ENCODE assay signal across 18 cellular contexts in genomic region chr16:89053725-89054029, GRCh38. TPM values are rescaled to one million over a fixed set of nuclear protein-coding genes. Genes with fewer than 3 reads are reported as not detected.
A peak's percentile ranks its signal among the peaks of the same experiment; 100 is the strongest.
DNase-seq lines count a peak whose midpoint lies in the region; ATAC-seq, FAIRE-seq and TF ChIP-seq lines count a peak whose summit lies in the region.
"Had no signal": no experiment of that assay in that cellular context is flagged by ENCODE, and none has a peak within 500 bp of the region (broad histone marks: within the 10 kb centered on the region; RNA-seq: fewer than 3 reads in every experiment).

No MANE protein-coding gene starts in this region.

- DNase-seq in Panc1 (ENCODE audit: low read depth, low spot score): no peak
- DNase-seq in kidney: no peak
- DNase-seq in stomach: no peak
- DNase-seq: BE2C, MM.1S, NCI-H1436 treated with DMSO at 0.1 percent for 48 hours, NCI-H510A, Right ventricle myocardium superior had no signal

- H3K9ac ChIP-seq in kidney (ENCODE audit: low read length in 2 of 2): no peak overlapping the region

- CTCF ChIA-PET in Panc1 (lab: Charles Lee): no interaction called here

- H3K27ac Mint-ChIP-seq in dendritic cell treated with granulocyte-macrophage colony-stimulating factor and Interleukin-4, amounts not matched to agents 40 ng/mL and 50 ng/mL, for 4 days: peak overlapping the region; percentile 81
- H3K27ac Mint-ChIP-seq: CD4-positive, alpha-beta memory T cell had no signal

- H3K4me3 ChIP-seq in Panc1 (ENCODE audit: low read depth in 2 of 2, low read length in 2 of 2) (peak overlapping the region; percentile 43 to 73), kidney (ENCODE audit: low read length in 2 of 2) (no peak overlapping the region), stomach (peak overlapping the region in 1 of 4 donors; percentile 52)
- H3K4me3 ChIP-seq: K562 had no signal

- intact Hi-C loops in Panc1 (cut with micrococcal nuclease; ENCODE audit: unreplicated experiment): no loop called here
- intact Hi-C loops in dendritic cell treated with granulocyte-macrophage colony-stimulating factor and Interleukin-4, amounts not matched to agents 40 ng/mL and 50 ng/mL, for 4 days (cut with micrococcal nuclease): no loop called here
- intact Hi-C loops in kidney (cut with DNase I): no loop called here
- intact Hi-C loops in stomach (cut with DNase I; ENCODE audit: low total_unique reads): no loop called here

- POLR2A ChIA-PET in Panc1 (lab: Charles Lee): no interaction called here

- no peak for TF ChIP-seq EP300 in stomach (IDR thresholded peaks at IDR 0.05)

- H3K4me1 Mint-ChIP-seq in dendritic cell treated with granulocyte-macrophage colony-stimulating factor and Interleukin-4, amounts not matched to agents 40 ng/mL and 50 ng/mL, for 4 days (ENCODE audit: low read depth): peaks cover 12% of the 10 kb centered on the region

- H3K27me3 Mint-ChIP-seq in dendritic cell treated with granulocyte-macrophage colony-stimulating factor and Interleukin-4, amounts not matched to agents 40 ng/mL and 50 ng/mL, for 4 days: peaks cover 26% of the 10 kb centered on the region
- H3K27me3 Mint-ChIP-seq: CD4-positive, alpha-beta memory T cell had no signal

- H3K27me3 ChIP-seq in Panc1 (ENCODE audit: control insufficient read depth, insufficient read depth, low read length): no peaks in the 10 kb centered on the region
- H3K27me3 ChIP-seq in stomach: peaks cover 0 to 92% (median 4%) of the 10 kb centered on the region in 3 donors

- TF ChIP-seq POLR2A in stomach (IDR thresholded peaks at IDR 0.05): no peak

- no peaks in the 10 kb centered on the region for H3K36me3 Mint-ChIP-seq in dendritic cell treated with granulocyte-macrophage colony-stimulating factor and Interleukin-4, amounts not matched to agents 40 ng/mL and 50 ng/mL, for 4 days (ENCODE audit: low read depth)
- H3K36me3 Mint-ChIP-seq: CD4-positive, alpha-beta memory T cell had no signal

- H3K27ac ChIP-seq in 22Rv1 (no peak overlapping the region), C4-2B (peak overlapping the region; percentile 57; the same call in 1 of the 2 replicates), Panc1 (ENCODE audit: low read length) (no peak overlapping the region), kidney (ENCODE audit: low read depth in 2 of 2, low read length in 2 of 2) (no peak overlapping the region), stomach (no peak overlapping the region)

- H3K4me1 ChIP-seq in Panc1 (ENCODE audit: control insufficient read depth, insufficient read depth, low read length) (peaks cover 4% of the 10 kb centered on the region), kidney (ENCODE audit: control insufficient read depth in 1 of 2, insufficient read depth in 1 of 2, low read depth in 1 of 2, low read length in 2 of 2) (no peaks in the 10 kb centered on the region), stomach (peaks cover 0 to 26% (median 21%) of the 10 kb centered on the region in 4 donors)
- H3K4me1 ChIP-seq: BE2C had no signal

- H3K9me3 ChIP-seq in Panc1 (ENCODE audit: control insufficient read depth, insufficient read depth, low read depth, low read length): no peaks in the 10 kb centered on the region
- H3K9me3 ChIP-seq in kidney (ENCODE audit: control insufficient read depth in 1 of 2, low read length in 2 of 2): no peaks in the 10 kb centered on the region
- H3K9me3 ChIP-seq in stomach: no peaks in the 10 kb centered on the region
- H3K9me3 ChIP-seq: BE2C had no signal

- 79 to 100% (median 85%) methylated on average over 1 to 16 of the region's 16 CpGs for WGBS in stomach, 5 donors

- no peak for ATAC-seq in Panc1
- no peak for ATAC-seq in HG03280 (IDR thresholded peaks at IDR 0.05; ENCODE audit: unreplicated experiment)
- no peak for ATAC-seq in HG02981 (IDR thresholded peaks at IDR 0.05; ENCODE audit: unreplicated experiment)

- H3K36me3 ChIP-seq in Panc1 (ENCODE audit: control insufficient read depth, insufficient read depth, low read length): peaks cover 3% of the 10 kb centered on the region; the same call in 1 of the 2 replicates
- H3K36me3 ChIP-seq in kidney (ENCODE audit: control insufficient read depth in 1 of 2, insufficient read depth in 2 of 2, low read length in 2 of 2): no peaks in the 10 kb centered on the region
- no peaks in the 10 kb centered on the region for H3K36me3 ChIP-seq in stomach
- H3K36me3 ChIP-seq: BE2C had no signal

- no TSS peak for BruUV-seq in Panc1 (replicated peaks; lab: Mats Ljungman, UMichigan)

- H3K4me3 Mint-ChIP-seq in dendritic cell treated with granulocyte-macrophage colony-stimulating factor and Interleukin-4, amounts not matched to agents 40 ng/mL and 50 ng/mL, for 4 days: no peak overlapping the region

- in situ Hi-C loops in Panc1 (cut with HindIII; ENCODE audit: low pct_unique_long_range_greater_than_20kb, low sequenced_read_pairs): no loop called here

- TF ChIP-seq CTCF in 22Rv1 (IDR thresholded peaks at IDR 0.05) (peak; percentile 42), C4-2B (conservative IDR thresholded peaks at IDR 0.05) (no peak), Panc1 (IDR thresholded peaks at IDR 0.05) (no peak), kidney (IDR thresholded peaks at IDR 0.05; ENCODE audit: borderline replicate concordance, extremely low read depth, insufficient read depth) (no peak), stomach (IDR thresholded peaks at IDR 0.05) (no peak)

- FAIRE-seq in kidney (lab: Jason Lieb, UNC): no peak
- FAIRE-seq: A204.1, G401.6, GM18507, K562 had no signal

- H3K9me3 Mint-ChIP-seq in dendritic cell treated with granulocyte-macrophage colony-stimulating factor and Interleukin-4, amounts not matched to agents 40 ng/mL and 50 ng/mL, for 4 days: no peaks in the 10 kb centered on the region

RNA-seq across cellular contexts. Expression of gene ACSF3, which starts 40.0 kb away (rescaled TPM):
- total RNA-seq in Panc1 (2021; ENCODE audit: unreplicated experiment) (30.8 TPM), kidney (33.2 TPM), stomach (100 to 1,000 TPM in 1 of 5 donors, 10 to 100 TPM in 4; 16.9 to 265 (median 27.7) TPM)
- polyA plus RNA-seq in Panc1 (2012; ENCODE audit: insufficient read length): 25.2 TPM
- polyA plus RNA-seq in kidney (ENCODE audit: insufficient read depth, low read depth, low replicate concordance) (39.0 TPM), stomach (10 to 100 TPM; 29.4 to 33.2 (median 31.9) TPM)

Comparison
In these comparisons a context has a peak if more than half of its experiments do, and no peak if none do; other contexts are left out.
1. H3K4me3 ChIP-seq: peak in Panc1 (2 of 2); none in kidney (0 of 2).